ENCODE assay signal across 1 cellular context in genomic region chr1:76154213-76154956, GRCh38.
TF ChIP-seq lines count a peak whose summit lies in the region.

No MANE protein-coding gene starts in this region.

TF ChIP-seq in K562, 482 proteins besides CTCF, POLR2A, EP300 and RAD21 (continued from another document and continues in another):
- TF ChIP-seq MGA (IDR thresholded peaks at IDR 0.05) (no peak; the same call in 1 of the 2 replicates), FOXK1 (CRISPR knock-in tag; IDR thresholded peaks at IDR 0.05; ENCODE audit: borderline replicate concordance) (no peak), ZNF589 (CRISPR knock-in tag; IDR thresholded peaks at IDR 0.05; ENCODE audit: low read depth) (no peak), ZNF740 (CRISPR knock-in tag; IDR thresholded peaks at IDR 0.05) (no peak), ZNF740 (tag; IDR thresholded peaks at IDR 0.05) (no peak), ZNF146 (CRISPR knock-in tag; IDR thresholded peaks at IDR 0.05; ENCODE audit: unreplicated experiment) (no peak), TBP (optimal IDR thresholded peaks at IDR 0.05; ENCODE audit: low read depth, low read length) (no peak), SAFB (IDR thresholded peaks at IDR 0.05; ENCODE audit: borderline replicate concordance, low read depth, low read length) (no peak), ZNF354B (CRISPR knock-in tag; IDR thresholded peaks at IDR 0.05) (no peak), L3MBTL2 (IDR thresholded peaks at IDR 0.05) (peak; percentile 50), ZNF175 (CRISPR knock-in tag; IDR thresholded peaks at IDR 0.05; ENCODE audit: low read depth) (no peak), ZNF79 (CRISPR knock-in tag; IDR thresholded peaks at IDR 0.05; ENCODE audit: low read depth) (no peak), KDM2B (CRISPR knock-in tag; IDR thresholded peaks at IDR 0.05) (no peak), GTF2F1 (IDR thresholded peaks at IDR 0.05; ENCODE audit: low read depth, low read length) (no peak), STAG1 (CRISPR knock-in tag; IDR thresholded peaks at IDR 0.05; ENCODE audit: borderline replicate concordance) (peak; percentile 45; the same call in 1 of the 2 replicates), MXI1 (IDR thresholded peaks at IDR 0.05; ENCODE audit: low read depth, low read length) (no peak), ZNF586 (CRISPR knock-in tag; conservative IDR thresholded peaks at IDR 0.05) (no peak), FOXP4 (CRISPR knock-in tag; IDR thresholded peaks at IDR 0.05; ENCODE audit: borderline replicate concordance) (no peak), ZNF384 (IDR thresholded peaks at IDR 0.05; ENCODE audit: low read depth, low read length) (no peak), SETDB1 (IDR thresholded peaks at IDR 0.05; ENCODE audit: low read length) (no peak), RBM25 (IDR thresholded peaks at IDR 0.05; ENCODE audit: low read depth, low read length, severe bottlenecking) (no peak), STAT6 (CRISPR knock-in tag; IDR thresholded peaks at IDR 0.05) (no peak), TRIM28 (IDR thresholded peaks at IDR 0.05) (no peak), MCM3 (IDR thresholded peaks at IDR 0.05) (no peak), RB1 (IDR thresholded peaks at IDR 0.05; ENCODE audit: low read depth) (no peak), MCM2 (IDR thresholded peaks at IDR 0.05; ENCODE audit: low read depth) (no peak), BMI1 (IDR thresholded peaks at IDR 0.05; ENCODE audit: low read length) (no peak), DEAF1 (CRISPR knock-in tag; IDR thresholded peaks at IDR 0.05) (peak; percentile 57; the same call in 1 of the 2 replicates), TFAP4 (CRISPR knock-in tag; IDR thresholded peaks at IDR 0.05; ENCODE audit: borderline replicate concordance) (no peak), ZFPM2 (CRISPR knock-in tag; IDR thresholded peaks at IDR 0.05) (no peak), TBL1XR1 (IDR thresholded peaks at IDR 0.05; ENCODE audit: low read length in 2 of 2) (0 out of 4 replicates have a peak, but pooled peaks of 1 of the 2 experiments have one; percentile 22), MNT (conservative IDR thresholded peaks at IDR 0.05) (no peak), ZNF133 (CRISPR knock-in tag; IDR thresholded peaks at IDR 0.05) (no peak), CBX5 (IDR thresholded peaks at IDR 0.05; ENCODE audit: borderline replicate concordance, low read depth) (no peak), E2F4 (CRISPR knock-in tag; IDR thresholded peaks at IDR 0.05; ENCODE audit: low read depth) (no peak), SMC3 (conservative IDR thresholded peaks at IDR 0.05; ENCODE audit: insufficient read depth, low read depth, low read length) (peak; percentile 85), ELF1 (tag; IDR thresholded peaks at IDR 0.05) (peak; percentile 85), ZC3H8 (IDR thresholded peaks at IDR 0.05) (no peak), CBFA2T3 (IDR thresholded peaks at IDR 0.05) (no peak)
